Comparison of ENCODE assay signal across 13 cellular contexts in the genomic region with DNA sequence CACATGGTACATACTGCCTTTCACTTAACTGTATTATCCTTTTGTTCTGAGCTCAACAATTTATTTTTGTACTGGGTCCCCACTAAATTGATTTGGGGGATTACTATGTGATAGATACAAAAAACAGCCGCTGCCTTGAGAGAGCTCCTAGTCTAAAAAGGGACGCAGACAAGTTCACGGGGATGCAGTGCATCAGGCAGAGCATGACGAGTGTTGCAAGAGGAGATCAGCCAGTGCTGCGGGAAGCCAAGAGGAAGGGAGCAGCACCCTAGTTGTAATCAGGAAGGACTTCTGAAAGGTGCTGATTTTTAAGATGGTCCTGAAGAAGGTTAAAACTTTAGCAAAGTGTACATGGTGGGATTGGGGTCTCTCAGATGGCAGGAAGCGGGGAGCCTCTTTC. TPM values are rescaled to one million over a fixed set of nuclear protein-coding genes. Genes with fewer than 3 reads are reported as not detected.
A peak's percentile ranks its signal among the peaks of the same experiment; 100 is the strongest.
DNase-seq lines count a peak whose midpoint lies in the region; TF ChIP-seq lines count a peak whose summit lies in the region.
"Had no signal": no experiment of that assay in that cellular context is flagged by ENCODE, and none has a peak within 500 bp of the region (broad histone marks: within the 10 kb centered on the region; RNA-seq: fewer than 3 reads in every experiment).

No MANE protein-coding gene starts in this region.

- H3K27me3 Mint-ChIP-seq in activated naive CD4-positive, alpha-beta T cell treated with anti-CD3 and anti-CD28 coated beads, Interleukin-2, amount 50 U/mL, for 24 hours = no peaks in the 10 kb centered on the region
- H3K27me3 Mint-ChIP-seq in activated naive CD8-positive, alpha-beta T cell treated with anti-CD3 and anti-CD28 coated beads for 36 hours = no peaks in the 10 kb centered on the region
- H3K27me3 Mint-ChIP-seq: CD4-positive, alpha-beta T cell had no signal

- H3K4me3 Mint-ChIP-seq in activated naive CD4-positive, alpha-beta T cell treated with anti-CD3 and anti-CD28 coated beads, Interleukin-2, amount 50 U/mL, for 24 hours = no peak overlapping the region
- H3K4me3 Mint-ChIP-seq in activated naive CD8-positive, alpha-beta T cell treated with anti-CD3 and anti-CD28 coated beads for 36 hours = no peak overlapping the region
- H3K4me3 Mint-ChIP-seq: CD4-positive, alpha-beta T cell had no signal

- intact Hi-C loops in mammary epithelial cell (cut with micrococcal nuclease) = no loop called here

- H3K9ac ChIP-seq in mammary epithelial cell (ENCODE audit: insufficient read depth, low read length) = no peak overlapping the region

- BruUV-seq in mammary epithelial cell (replicated peaks; lab: Mats Ljungman, UMichigan) = no TSS peak

- dilution Hi-C loops in mammary epithelial cell (cut with HindIII; ENCODE audit: low sequenced_read_pairs) = no loop called here

- peaks cover 18% of the 10 kb centered on the region for H3K36me3 Mint-ChIP-seq in activated naive CD4-positive, alpha-beta T cell treated with anti-CD3 and anti-CD28 coated beads, Interleukin-2, amount 50 U/mL, for 24 hours
- H3K36me3 Mint-ChIP-seq in activated naive CD8-positive, alpha-beta T cell treated with anti-CD3 and anti-CD28 coated beads for 36 hours = peaks cover 13% of the 10 kb centered on the region

- peaks cover 41% of the 10 kb centered on the region for H3K4me1 Mint-ChIP-seq in activated naive CD4-positive, alpha-beta T cell treated with anti-CD3 and anti-CD28 coated beads, Interleukin-2, amount 50 U/mL, for 24 hours
- peaks cover 38% of the 10 kb centered on the region for H3K4me1 Mint-ChIP-seq in activated naive CD8-positive, alpha-beta T cell treated with anti-CD3 and anti-CD28 coated beads for 36 hours

- no peaks in the 10 kb centered on the region for H3K36me3 ChIP-seq in mammary epithelial cell (ENCODE audit: insufficient read depth, low read length)

- no peak overlapping the region for H3K4me2 ChIP-seq in mammary epithelial cell (ENCODE audit: insufficient read depth, low read depth, low read length)

- no peak overlapping the region for H3K27ac ChIP-seq in mammary epithelial cell (ENCODE audit: insufficient read depth, low read depth, low read length)
- H3K27ac ChIP-seq: SJCRH30 had no signal

- no peaks in the 10 kb centered on the region for H4K20me1 ChIP-seq in mammary epithelial cell (ENCODE audit: insufficient read depth, low read length)

- no peak overlapping the region for H3K4me3 ChIP-seq in fibroblast of villous mesenchyme (ENCODE audit: low read depth, low read length)
- H3K4me3 ChIP-seq in mammary epithelial cell (replicated peaks in 1 of 3; ENCODE audit: insufficient read depth in 1 of 3, low read depth in 2 of 3, low read length in 3 of 3) = no peak overlapping the region
- H3K4me3 ChIP-seq: SJCRH30 had no signal

- no peaks in the 10 kb centered on the region for H3K9me3 Mint-ChIP-seq in activated naive CD4-positive, alpha-beta T cell treated with anti-CD3 and anti-CD28 coated beads, Interleukin-2, amount 50 U/mL, for 24 hours
- no peaks in the 10 kb centered on the region for H3K9me3 Mint-ChIP-seq in activated naive CD8-positive, alpha-beta T cell treated with anti-CD3 and anti-CD28 coated beads for 36 hours
- H3K9me3 Mint-ChIP-seq: CD4-positive, alpha-beta T cell had no signal

- H3K9me3 ChIP-seq in mammary epithelial cell (replicated peaks; ENCODE audit: insufficient read depth, low read length) = no peaks in the 10 kb centered on the region
- H3K9me3 ChIP-seq: SJCRH30 had no signal

- no peak for DNase-seq in activated naive CD4-positive, alpha-beta T cell treated with anti-CD3 and anti-CD28 coated beads, Interleukin-2, amount 50 U/mL, for 16 hours
- DNase-seq in NCI-H82 treated with DMSO at 0.1 percent for 48 hours (lab: John Stamatoyannopoulos, UW; ENCODE audit: unreplicated experiment) (peak; percentile 36), fibroblast of villous mesenchyme (ENCODE audit: low read depth) (peak; percentile 41), cortex of kidney (lab: John Stamatoyannopoulos, UW) (no peak), mammary epithelial cell (no peak)
- DNase-seq in activated naive CD8-positive, alpha-beta T cell treated with anti-CD3 and anti-CD28 coated beads for 36 hours = no peak
- DNase-seq: AML-193; CD4-positive, alpha-beta T cell; DMS79 treated with DMSO at 0.1 percent for 48 hours; NCI-H1930; NCI-H2171 treated with DMSO at 0.1 percent for 48 hours; SJCRH30 had no signal

- no peak overlapping the region for H2AFZ ChIP-seq in mammary epithelial cell (ENCODE audit: low read depth, low read length)

- in situ Hi-C loops in mammary epithelial cell (cut with MboI; ENCODE audit: low sequenced_read_pairs in 2 of 2) = no loop called here

- peak overlapping the region; percentile 53 for H3K27ac Mint-ChIP-seq in activated naive CD4-positive, alpha-beta T cell treated with anti-CD3 and anti-CD28 coated beads, Interleukin-2, amount 50 U/mL, for 24 hours
- H3K27ac Mint-ChIP-seq in activated naive CD8-positive, alpha-beta T cell treated with anti-CD3 and anti-CD28 coated beads for 36 hours = no peak overlapping the region
- H3K27ac Mint-ChIP-seq: CD4-positive, alpha-beta T cell had no signal

- TF ChIP-seq CTCF in fibroblast of villous mesenchyme (IDR thresholded peaks at IDR 0.05; ENCODE audit: insufficient read depth, low read depth, low read length) (no peak), mammary epithelial cell (conservative IDR thresholded peaks at IDR 0.05 in 1 of 2, IDR thresholded peaks at IDR 0.05 in 1 of 2; ENCODE audit: extremely low read depth in 1 of 2, insufficient read depth in 1 of 2, low read depth in 1 of 2, low read length in 2 of 2) (no peak)

- no peaks in the 10 kb centered on the region for H3K4me1 ChIP-seq in mammary epithelial cell (ENCODE audit: insufficient read depth, low read length)
- H3K4me1 ChIP-seq: SJCRH30 had no signal

- H3K79me2 ChIP-seq in mammary epithelial cell (ENCODE audit: insufficient read depth, low read length) = peaks cover 2% of the 10 kb centered on the region

- peaks cover 4% of the 10 kb centered on the region for H3K27me3 ChIP-seq in mammary epithelial cell (ENCODE audit: insufficient read depth, low read length)
- H3K27me3 ChIP-seq: SJCRH30 had no signal

- CTCF ChIA-PET in mammary epithelial cell (lab: Charles Lee; ENCODE audit: low non-redundant PET) = interaction anchor here (0.6 kb wide), 1 partner anchor 42 kb away, joined by 6 read pairs; no protein-coding TSS in a partner anchor

- 99% methylated on average over 6 of the region's 6 CpGs for WGBS in mammary epithelial cell (ENCODE audit: low coverage, missing lambda C conversion rate)

RNA-seq across cellular contexts. Expression of a gene that starts 15.8 kb away (rescaled TPM):
- 40.6 and 57.7 TPM in 2 replicates for total RNA-seq in fibroblast of villous mesenchyme
- total RNA-seq in activated naive CD8-positive, alpha-beta T cell treated with anti-CD3 and anti-CD28 coated beads for 36 hours = 10 to 100 TPM; 16.8 to 19.8 TPM
- total RNA-seq in mammary epithelial cell = 10 to 100 TPM; 31.3 to 34.0 TPM
- 16.0 TPM for polyA plus RNA-seq in mammary epithelial cell
- 41.9 TPM for polyA minus RNA-seq in mammary epithelial cell

Comparison
In these comparisons a context has a peak if more than half of its experiments do, and no peak if none do; other contexts are left out.
1. DNase-seq: peak in NCI-H82 treated with DMSO at 0.1 percent for 48 hours (single experiment) and fibroblast of villous mesenchyme (single experiment); none in activated naive CD4-positive, alpha-beta T cell treated with anti-CD3 and anti-CD28 coated beads, Interleukin-2, amount 50 U/mL, for 16 hours (single experiment), cortex of kidney (single experiment), activated naive CD8-positive, alpha-beta T cell treated with anti-CD3 and anti-CD28 coated beads for 36 hours (single experiment) and mammary epithelial cell (single experiment).